In genomic region chr11:65444314-65445051, GRCh38 we compare ENCODE assay signal across 10 cellular contexts. TPM values are rescaled to one million over a fixed set of nuclear protein-coding genes. Genes with fewer than 3 reads are reported as not detected.
DNase-seq lines count a peak whose midpoint lies in the region; ATAC-seq lines count a peak whose summit lies in the region.
"Had no signal": no experiment of that assay in that cellular context is flagged by ENCODE, and none has a peak within 500 bp of the region (broad histone marks: within the 10 kb centered on the region; RNA-seq: fewer than 3 reads in every experiment).

No MANE protein-coding gene starts in this region.

- CTCF ChIA-PET in activated CD8-positive, alpha-beta T cell treated with anti-CD3 and anti-CD28 coated beads, Interleukin-2, amount 10 ng/mL, durations not matched to agents 7 days and 5 days (lab: Charles Lee) = no interaction called here

- no peak for ATAC-seq in activated CD8-positive, alpha-beta T cell treated with anti-CD3 and anti-CD28 coated beads, Interleukin-2, amount 10 ng/mL, durations not matched to agents 7 days and 5 days
- peak; percentile 0 for ATAC-seq in stimulated activated effector memory CD8-positive, alpha-beta T cell treated with anti-CD3 and anti-CD28 coated beads, Interleukin-12 subunit alpha, Interleukin-12 subunit beta, amount 100 ng/mL, for 72 hours
- ATAC-seq in GM19463 (IDR thresholded peaks at IDR 0.05; ENCODE audit: unreplicated experiment) = no peak

- peaks cover 29% of the 10 kb centered on the region for H3K36me3 Mint-ChIP-seq in activated CD8-positive, alpha-beta T cell treated with anti-CD3 and anti-CD28 coated beads, Interleukin-2, amount 10 ng/mL, durations not matched to agents 7 days and 5 days (ENCODE audit: low read depth)
- H3K36me3 Mint-ChIP-seq in stimulated activated effector memory CD8-positive, alpha-beta T cell treated with anti-CD3 and anti-CD28 coated beads, Interleukin-12 subunit alpha, Interleukin-12 subunit beta, amount 100 ng/mL, for 72 hours = peaks cover 78% of the 10 kb centered on the region

- peak overlapping the region; percentile 9 for H3K4me3 Mint-ChIP-seq in activated CD8-positive, alpha-beta T cell treated with anti-CD3 and anti-CD28 coated beads, Interleukin-2, amount 10 ng/mL, durations not matched to agents 7 days and 5 days
- H3K4me3 Mint-ChIP-seq in stimulated activated effector memory CD8-positive, alpha-beta T cell treated with anti-CD3 and anti-CD28 coated beads, Interleukin-12 subunit alpha, Interleukin-12 subunit beta, amount 100 ng/mL, for 72 hours = no peak overlapping the region

- no peaks in the 10 kb centered on the region for H3K27me3 Mint-ChIP-seq in activated CD8-positive, alpha-beta T cell treated with anti-CD3 and anti-CD28 coated beads, Interleukin-2, amount 10 ng/mL, durations not matched to agents 7 days and 5 days (ENCODE audit: low read depth)

- H3K4me1 Mint-ChIP-seq in activated CD8-positive, alpha-beta T cell treated with anti-CD3 and anti-CD28 coated beads, Interleukin-2, amount 10 ng/mL, durations not matched to agents 7 days and 5 days (ENCODE audit: low read depth) = peaks cover 41% of the 10 kb centered on the region
- H3K4me1 Mint-ChIP-seq in stimulated activated effector memory CD8-positive, alpha-beta T cell treated with anti-CD3 and anti-CD28 coated beads, Interleukin-12 subunit alpha, Interleukin-12 subunit beta, amount 100 ng/mL, for 72 hours = peaks cover 61% of the 10 kb centered on the region

- peak; percentile 24 for DNase-seq in HT-29 (ENCODE audit: low spot score)
- no peak for DNase-seq in activated CD8-positive, alpha-beta T cell treated with anti-CD3 and anti-CD28 coated beads, Interleukin-2, amount 10 ng/mL, durations not matched to agents 7 days and 5 days
- peak; percentile 33 for DNase-seq in glomerular visceral epithelial cell (ENCODE audit: extremely low spot score)
- DNase-seq in stimulated activated effector memory CD8-positive, alpha-beta T cell treated with anti-CD3 and anti-CD28 coated beads, Interleukin-12 subunit alpha, Interleukin-12 subunit beta, amount 100 ng/mL, for 72 hours (ENCODE audit: low spot score in 2 of 2) = no peak
- DNase-seq in activated gamma-delta T cell (lab: John Stamatoyannopoulos, UW) = no peak
- DNase-seq in hypothalamus (lab: John Stamatoyannopoulos, UW) = no peak
- no peak for DNase-seq in NCI-H1092 treated with DMSO at 0.1 percent for 48 hours (lab: John Stamatoyannopoulos, UW)
- DNase-seq: kidney glomerular epithelial cell, testis had no signal

- H3K27ac Mint-ChIP-seq in activated CD8-positive, alpha-beta T cell treated with anti-CD3 and anti-CD28 coated beads, Interleukin-2, amount 10 ng/mL, durations not matched to agents 7 days and 5 days = peak overlapping the region; percentile 75
- H3K27ac Mint-ChIP-seq in stimulated activated effector memory CD8-positive, alpha-beta T cell treated with anti-CD3 and anti-CD28 coated beads, Interleukin-12 subunit alpha, Interleukin-12 subunit beta, amount 100 ng/mL, for 72 hours = peak overlapping the region; percentile 91

- H3K9me3 Mint-ChIP-seq in activated CD8-positive, alpha-beta T cell treated with anti-CD3 and anti-CD28 coated beads, Interleukin-2, amount 10 ng/mL, durations not matched to agents 7 days and 5 days (ENCODE audit: insufficient read depth) = no peaks in the 10 kb centered on the region
- no peaks in the 10 kb centered on the region for H3K9me3 Mint-ChIP-seq in stimulated activated effector memory CD8-positive, alpha-beta T cell treated with anti-CD3 and anti-CD28 coated beads, Interleukin-12 subunit alpha, Interleukin-12 subunit beta, amount 100 ng/mL, for 72 hours

- POLR2A ChIA-PET in activated CD8-positive, alpha-beta T cell treated with anti-CD3 and anti-CD28 coated beads, Interleukin-2, amount 10 ng/mL, durations not matched to agents 7 days and 5 days (lab: Charles Lee) = interaction anchor here (0.6 to 2.1 kb wide), 6 partner anchors 14 to 59 kb away, joined by 3 to 7 read pairs (median 4); no protein-coding TSS in a partner anchor

RNA-seq across cellular contexts. Expression of gene NEAT1, which starts 21.9 kb away (rescaled TPM):
- 50.1 and 61.5 TPM in 2 replicates for total RNA-seq in HT-29 (2014; rRNA removed; shearing (Covaris generic))
- 100 to 1,000 TPM; 212 to 254 TPM for total RNA-seq in activated CD8-positive, alpha-beta T cell treated with anti-CD3 and anti-CD28 coated beads, Interleukin-2, amount 10 ng/mL, durations not matched to agents 7 days and 5 days

RNA-seq across cellular contexts. Expression of gene MALAT1, which starts 54.4 kb away (rescaled TPM):
- 1,827 and 2,040 TPM in 2 replicates for total RNA-seq in HT-29 (2014; rRNA removed; shearing (Covaris generic))
- 1,000 to 10,000 TPM; 3,822 to 4,094 TPM for total RNA-seq in activated CD8-positive, alpha-beta T cell treated with anti-CD3 and anti-CD28 coated beads, Interleukin-2, amount 10 ng/mL, durations not matched to agents 7 days and 5 days

RNA-seq across cellular contexts. Expression of gene FRMD8, which starts 58.0 kb away (rescaled TPM):
- 102 and 106 TPM in 2 replicates for total RNA-seq in HT-29 (2014; rRNA removed; shearing (Covaris generic))
- total RNA-seq in activated CD8-positive, alpha-beta T cell treated with anti-CD3 and anti-CD28 coated beads, Interleukin-2, amount 10 ng/mL, durations not matched to agents 7 days and 5 days = 10 to 100 TPM; 51.0 to 54.7 TPM

Comparison
In these comparisons a context has a peak if more than half of its experiments do, and no peak if none do; other contexts are left out.
1. DNase-seq: peak in HT-29 (single experiment) and glomerular visceral epithelial cell (single experiment); none in activated CD8-positive, alpha-beta T cell treated with anti-CD3 and anti-CD28 coated beads, Interleukin-2, amount 10 ng/mL, durations not matched to agents 7 days and 5 days (single experiment), stimulated activated effector memory CD8-positive, alpha-beta T cell treated with anti-CD3 and anti-CD28 coated beads, Interleukin-12 subunit alpha, Interleukin-12 subunit beta, amount 100 ng/mL, for 72 hours (0 of 2), activated gamma-delta T cell (single experiment), hypothalamus (0 of 51) and NCI-H1092 treated with DMSO at 0.1 percent for 48 hours (single experiment).